In the genomic region with DNA sequence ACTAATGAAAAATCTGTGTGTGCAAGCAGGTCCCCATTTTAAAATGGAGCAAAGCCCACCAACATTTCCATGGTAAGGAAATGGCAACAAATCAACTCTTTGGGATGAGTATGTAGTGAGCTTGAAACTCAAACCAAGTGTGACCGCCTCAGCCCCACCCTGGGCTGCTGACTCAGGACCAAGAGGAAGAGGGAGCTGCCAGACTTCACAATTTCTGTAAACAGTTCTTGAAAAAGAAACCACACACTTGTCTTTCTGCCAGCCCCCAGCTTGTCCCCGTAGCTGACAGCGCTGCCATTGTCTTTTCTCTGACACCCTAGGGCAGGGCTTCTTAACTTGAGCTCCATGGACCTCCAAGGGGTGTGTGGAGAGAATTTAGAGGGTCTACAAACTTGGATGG, we compare ENCODE assay signal across 9 cellular contexts. TPM values are rescaled to one million over a fixed set of nuclear protein-coding genes. Genes with fewer than 3 reads are reported as not detected.
DNase-seq lines count a peak whose midpoint lies in the region; ATAC-seq lines count a peak whose summit lies in the region.
"Had no signal": no experiment of that assay in that cellular context is flagged by ENCODE, and none has a peak within 500 bp of the region (broad histone marks: within the 10 kb centered on the region; RNA-seq: fewer than 3 reads in every experiment).

No MANE protein-coding gene starts in this region.

- peaks cover 0 to 9% (median 0%) of the 10 kb centered on the region in 3 donors for H3K27me3 ChIP-seq in skeletal muscle tissue (ENCODE audit: control insufficient read depth in 3 of 3, insufficient read depth in 3 of 3, low read length in 3 of 3)
- H3K27me3 ChIP-seq: ovary had no signal

- intact Hi-C loops in Right ventricle myocardium superior (cut with DNase I) = no loop called here

- H3K4me3 ChIP-seq in skeletal muscle tissue (ENCODE audit: low read length in 3 of 3) = no peak overlapping the region
- H3K4me3 ChIP-seq: ovary had no signal

- no peak overlapping the region for H3K27ac Mint-ChIP-seq in activated T-cell treated with anti-CD3 and anti-CD28 coated beads, Interleukin-2, amount 50 U/mL, for 72 hours

- peak overlapping the region; percentile 35 to 55 for H3K4me3 Mint-ChIP-seq in activated T-cell treated with anti-CD3 and anti-CD28 coated beads, Interleukin-2, amount 50 U/mL, for 72 hours

- H3K4me1 ChIP-seq in skeletal muscle tissue (ENCODE audit: control insufficient read depth in 3 of 3, insufficient read depth in 3 of 3, low read length in 3 of 3) = peaks cover 35 to 36% (median 36%) of the 10 kb centered on the region in 3 donors

- H3K27me3 Mint-ChIP-seq in activated T-cell treated with anti-CD3 and anti-CD28 coated beads, Interleukin-2, amount 50 U/mL, for 72 hours (ENCODE audit: low read depth) = peaks cover 55% of the 10 kb centered on the region

- no peak overlapping the region for H3K9ac ChIP-seq in skeletal muscle tissue (ENCODE audit: low read depth in 1 of 3, low read length in 3 of 3)

- peaks cover 19% of the 10 kb centered on the region for H3K4me1 Mint-ChIP-seq in activated T-cell treated with anti-CD3 and anti-CD28 coated beads, Interleukin-2, amount 50 U/mL, for 72 hours (ENCODE audit: low read depth)

- DNase-seq in NCI-H1694 treated with DMSO at 0.1 percent for 48 hours (lab: John Stamatoyannopoulos, UW) = peak; percentile 3
- DNase-seq in NCI-H1694 (lab: John Stamatoyannopoulos, UW) = no peak
- DNase-seq in activated T-cell treated with anti-CD3 and anti-CD28 coated beads, Interleukin-2, amount 50 U/mL, for 72 hours = peak; percentile 46 to 54
- DNase-seq in Right ventricle myocardium superior = peak; percentile 77
- no peak for DNase-seq in SK-N-DZ (ENCODE audit: low spot score)

- H3K9me3 Mint-ChIP-seq in activated T-cell treated with anti-CD3 and anti-CD28 coated beads, Interleukin-2, amount 50 U/mL, for 72 hours = no peaks in the 10 kb centered on the region

- no peaks in the 10 kb centered on the region for H3K36me3 ChIP-seq in skeletal muscle tissue (ENCODE audit: control insufficient read depth in 3 of 3, insufficient read depth in 3 of 3, low read length in 3 of 3)
- H3K36me3 ChIP-seq: ovary had no signal

- no peaks in the 10 kb centered on the region for H3K36me3 Mint-ChIP-seq in activated T-cell treated with anti-CD3 and anti-CD28 coated beads, Interleukin-2, amount 50 U/mL, for 72 hours (ENCODE audit: insufficient read depth in 2 of 2)

- H3K9me3 ChIP-seq in skeletal muscle tissue (ENCODE audit: control insufficient read depth in 3 of 3, low read length in 3 of 3) = no peaks in the 10 kb centered on the region
- H3K9me3 ChIP-seq: ovary had no signal

- ATAC-seq in HG03469 (IDR thresholded peaks at IDR 0.05; ENCODE audit: unreplicated experiment) (peak; percentile 48), Right ventricle myocardium superior (ENCODE audit: poor library complexity) (peak; percentile 79), GM19467 (IDR thresholded peaks at IDR 0.05; ENCODE audit: unreplicated experiment) (no peak)
- peak; percentile 89 to 91 for ATAC-seq in activated T-cell treated with anti-CD3 and anti-CD28 coated beads, Interleukin-2, amount 50 U/mL, for 72 hours (replicated peaks in 1 of 2)

- peak overlapping the region; percentile 58 for H3K27ac ChIP-seq in skeletal muscle tissue (ENCODE audit: low read depth, low read length)
- H3K27ac ChIP-seq: ovary had no signal

RNA-seq across cellular contexts. Expression of gene RTL5, which starts 10.3 kb away (rescaled TPM):
- under 1 TPM; 0.17 to 0.74 TPM for total RNA-seq in activated T-cell treated with anti-CD3 and anti-CD28 coated beads, Interleukin-2, amount 50 U/mL, for 72 hours
- total RNA-seq in Right ventricle myocardium superior (2.4 TPM), skeletal muscle tissue (3.1 TPM)
- 2.2 and 2.4 TPM in 2 replicates for polyA plus RNA-seq in SK-N-DZ (2014; cell fraction: cytosol; rRNA removed)
- 2.9 and 5.1 TPM in 2 replicates for polyA plus RNA-seq in SK-N-DZ (2014; cell fraction: nucleus; rRNA removed)

Comparison
In these comparisons a context has a peak if more than half of its experiments do, and no peak if none do; other contexts are left out.
1. DNase-seq: peak in NCI-H1694 treated with DMSO at 0.1 percent for 48 hours (single experiment), activated T-cell treated with anti-CD3 and anti-CD28 coated beads, Interleukin-2, amount 50 U/mL, for 72 hours (2 of 2) and Right ventricle myocardium superior (single experiment); none in NCI-H1694 (single experiment) and SK-N-DZ (single experiment).